Comparison of ENCODE assay signal across 8 cellular contexts in the genomic region with DNA sequence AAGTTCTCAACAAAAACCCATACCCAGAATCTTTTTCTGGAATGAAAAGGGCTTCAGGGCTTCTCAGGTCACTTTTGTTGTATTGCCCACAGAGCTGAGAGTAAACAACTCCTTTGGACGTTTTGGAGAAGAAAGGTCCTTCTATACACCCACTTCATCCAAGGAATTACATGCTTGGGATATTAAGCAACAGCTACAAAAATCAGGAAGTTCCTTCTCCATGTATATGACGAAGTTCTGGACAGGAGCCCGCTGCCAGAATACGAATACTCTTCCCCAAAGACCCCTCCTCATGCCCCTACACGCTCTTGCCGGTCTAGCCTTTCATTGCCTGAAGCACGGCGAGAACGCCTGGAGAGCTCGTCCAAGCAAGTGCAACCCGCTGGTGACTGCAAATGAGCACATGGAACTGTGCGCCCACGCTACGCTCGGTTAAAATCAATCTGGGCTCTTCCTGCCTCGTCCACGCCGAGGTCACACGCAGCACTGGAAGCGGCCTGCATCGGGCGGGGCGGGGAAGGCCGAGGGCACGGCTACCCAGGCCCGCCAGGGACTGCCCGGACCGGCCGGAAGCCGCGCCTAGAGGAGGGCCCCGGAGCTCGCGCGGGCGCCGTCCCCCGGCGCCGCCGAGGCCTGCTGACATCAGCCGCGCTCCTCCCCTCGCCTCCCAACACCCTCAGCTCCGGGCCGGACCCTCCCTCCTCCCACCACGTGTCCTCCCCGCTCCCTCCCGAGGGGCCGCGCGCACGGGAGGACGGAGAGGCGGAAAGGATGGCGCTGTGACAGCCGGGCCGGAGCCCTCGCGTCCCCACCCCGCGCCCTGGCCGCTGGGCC. TPM values are rescaled to one million over a fixed set of nuclear protein-coding genes. Genes with fewer than 3 reads are reported as not detected.
DNase-seq lines count a peak whose midpoint lies in the region; ATAC-seq and TF ChIP-seq lines count a peak whose summit lies in the region.

A gene with protein sequence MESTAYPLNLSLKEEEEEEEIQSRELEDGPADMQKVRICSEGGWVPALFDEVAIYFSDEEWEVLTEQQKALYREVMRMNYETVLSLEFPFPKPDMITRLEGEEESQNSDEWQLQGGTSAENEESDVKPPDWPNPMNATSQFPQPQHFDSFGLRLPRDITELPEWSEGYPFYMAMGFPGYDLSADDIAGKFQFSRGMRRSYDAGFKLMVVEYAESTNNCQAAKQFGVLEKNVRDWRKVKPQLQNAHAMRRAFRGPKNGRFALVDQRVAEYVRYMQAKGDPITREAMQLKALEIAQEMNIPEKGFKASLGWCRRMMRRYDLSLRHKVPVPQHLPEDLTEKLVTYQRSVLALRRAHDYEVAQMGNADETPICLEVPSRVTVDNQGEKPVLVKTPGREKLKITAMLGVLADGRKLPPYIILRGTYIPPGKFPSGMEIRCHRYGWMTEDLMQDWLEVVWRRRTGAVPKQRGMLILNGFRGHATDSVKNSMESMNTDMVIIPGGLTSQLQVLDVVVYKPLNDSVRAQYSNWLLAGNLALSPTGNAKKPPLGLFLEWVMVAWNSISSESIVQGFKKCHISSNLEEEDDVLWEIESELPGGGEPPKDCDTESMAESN (plus strand): TSS at position 710 of the 834 bp plus-strand sequence. CDS start 1,482 bp downstream, outside the sequence.

- ATAC-seq in CD4-positive, CD25-positive, alpha-beta regulatory T cell (ENCODE audit: low read depth in 2 of 2) = peak; percentile 89 to 92
- ATAC-seq in GM19438 (IDR thresholded peaks at IDR 0.05; ENCODE audit: low read depth, unreplicated experiment) (peak; percentile 94), HG03571 (IDR thresholded peaks at IDR 0.05; ENCODE audit: unreplicated experiment) (peak; percentile 97)

- H3K27ac ChIP-seq in CD4-positive, CD25-positive, alpha-beta regulatory T cell (ENCODE audit: insufficient read depth, low read length, poor library complexity, severe bottlenecking) = peak within 1 kb of the TSS; percentile 79
- peak within 1 kb of the TSS; percentile 75 to 99 (median 96) for H3K27ac ChIP-seq in dorsolateral prefrontal cortex

- TF ChIP-seq CTCF in dorsolateral prefrontal cortex (IDR thresholded peaks at IDR 0.05 in 54 of 56, conservative IDR thresholded peaks at IDR 0.05 in 2 of 56; ENCODE audit: low read depth in 1 of 56, partially characterized antibody in 56 of 56) = peak in 34 of 56 donors; percentile 17 to 60 (median 34)
- no peak for TF ChIP-seq CTCF in lower leg skin (IDR thresholded peaks at IDR 0.05)

- DNase-seq in CD4-positive, CD25-positive, alpha-beta regulatory T cell = peak; percentile 75 to 91 (median 79)
- DNase-seq in NCI-H774 (lab: John Stamatoyannopoulos, UW) (peak; percentile 94), dorsolateral prefrontal cortex (peak; percentile 84 to 96 (median 91)), lower leg skin (ENCODE audit: low spot score in 2 of 2) (peak; percentile 87 to 98)
- DNase-seq in activated CD4-positive, alpha-beta memory T cell treated with anti-CD3 and anti-CD28 coated beads, Interleukin-2, amount 10 ng/mL, durations not matched to agents 7 days and 5 days = peak; percentile 87
- peak; percentile 81 to 82 for DNase-seq in stimulated activated CD4-positive, alpha-beta T cell treated with anti-CD3 and anti-CD28 coated beads, Interleukin-4, amount 100 ng/mL, for 4 hours

- H3K4me3 ChIP-seq in CD4-positive, CD25-positive, alpha-beta regulatory T cell (ENCODE audit: low read depth, low read length) = peak within 1 kb of the TSS; percentile 88
- peak within 1 kb of the TSS; percentile 58 to 88 (median 76) for H3K4me3 ChIP-seq in dorsolateral prefrontal cortex
- H3K4me3 ChIP-seq in lower leg skin (ENCODE audit: low read depth, poor library complexity, severe bottlenecking) = peak within 1 kb of the TSS; percentile 59

- intact Hi-C loops in dorsolateral prefrontal cortex (cut with DNase I) = loop anchor here (1.0 to 5.0 kb wide), 2 partner anchors 37 to 383 kb away; partner anchors contain the start of genes TADA1 (in 2 of the 2) and POU2F1 (in 1 of the 2)
- intact Hi-C loops in lower leg skin (cut with DNase I; ENCODE audit: low total_unique reads) = no loop called here

- POLR2A ChIA-PET in activated CD4-positive, alpha-beta memory T cell treated with anti-CD3 and anti-CD28 coated beads, Interleukin-2, amount 10 ng/mL, durations not matched to agents 7 days and 5 days (lab: Charles Lee) = interaction anchor here (0.9 to 3.9 kb wide), 15 partner anchors 9 to 1098 kb away, joined by 3 to 30 read pairs (median 6); partner anchors contain the start of genes MPC2, POU2F1, TADA1 and TMCO1

- peaks cover 13% of the 10 kb centered on the region for H3K27me3 Mint-ChIP-seq in CD4-positive, CD25-positive, alpha-beta regulatory T cell
- H3K27me3 Mint-ChIP-seq in activated CD4-positive, alpha-beta memory T cell treated with anti-CD3 and anti-CD28 coated beads, Interleukin-2, amount 10 ng/mL, durations not matched to agents 7 days and 5 days = peaks cover 8% of the 10 kb centered on the region

- H3K4me1 ChIP-seq in CD4-positive, CD25-positive, alpha-beta regulatory T cell (ENCODE audit: control insufficient read depth, insufficient read depth, low read length, poor library complexity, severe bottlenecking) = peaks cover 29% of the 10 kb centered on the region

- WGBS in lower leg skin, 2 donors = 1% methylated on average over 36 to 56 of the region's 63 CpGs

- H3K36me3 Mint-ChIP-seq in CD4-positive, CD25-positive, alpha-beta regulatory T cell = peaks cover 18% of the 10 kb centered on the region
- peaks cover 34% of the 10 kb centered on the region for H3K36me3 Mint-ChIP-seq in activated CD4-positive, alpha-beta memory T cell treated with anti-CD3 and anti-CD28 coated beads, Interleukin-2, amount 10 ng/mL, durations not matched to agents 7 days and 5 days (ENCODE audit: low read depth)

- peaks cover 22 to 54% (median 26%) of the 10 kb centered on the region in 4 donors for H3K4me1 Mint-ChIP-seq in CD4-positive, CD25-positive, alpha-beta regulatory T cell
- peaks cover 39% of the 10 kb centered on the region for H3K4me1 Mint-ChIP-seq in activated CD4-positive, alpha-beta memory T cell treated with anti-CD3 and anti-CD28 coated beads, Interleukin-2, amount 10 ng/mL, durations not matched to agents 7 days and 5 days

- CTCF ChIA-PET in activated CD4-positive, alpha-beta memory T cell treated with anti-CD3 and anti-CD28 coated beads, Interleukin-2, amount 10 ng/mL, durations not matched to agents 7 days and 5 days (lab: Charles Lee) = interaction anchor here (0.6 to 2.4 kb wide), 9 partner anchors 30 to 381 kb away, joined by 3 to 9 read pairs (median 4); partner anchors contain the start of genes POU2F1 and TADA1

- no peaks in the 10 kb centered on the region for H3K9me3 ChIP-seq in CD4-positive, CD25-positive, alpha-beta regulatory T cell (ENCODE audit: control insufficient read depth in 2 of 2, low read length in 2 of 2)

- peak within 1 kb of the TSS; percentile 93 to 97 (median 96) for H3K27ac Mint-ChIP-seq in CD4-positive, CD25-positive, alpha-beta regulatory T cell
- H3K27ac Mint-ChIP-seq in activated CD4-positive, alpha-beta memory T cell treated with anti-CD3 and anti-CD28 coated beads, Interleukin-2, amount 10 ng/mL, durations not matched to agents 7 days and 5 days = peak within 1 kb of the TSS; percentile 82

- peaks cover 0 to 2% (median 0%) of the 10 kb centered on the region in 7 donors for H3K9me3 Mint-ChIP-seq in CD4-positive, CD25-positive, alpha-beta regulatory T cell
- H3K9me3 Mint-ChIP-seq in activated CD4-positive, alpha-beta memory T cell treated with anti-CD3 and anti-CD28 coated beads, Interleukin-2, amount 10 ng/mL, durations not matched to agents 7 days and 5 days = no peaks in the 10 kb centered on the region

- H3K36me3 ChIP-seq in CD4-positive, CD25-positive, alpha-beta regulatory T cell (ENCODE audit: control insufficient read depth, insufficient read depth, low read length) = peaks cover 27% of the 10 kb centered on the region

- TF ChIP-seq POLR2A in lower leg skin (IDR thresholded peaks at IDR 0.05) = no peak

- H3K4me3 Mint-ChIP-seq in CD4-positive, CD25-positive, alpha-beta regulatory T cell = peak within 1 kb of the TSS; percentile 90 to 94 (median 92)
- peak within 1 kb of the TSS; percentile 84 for H3K4me3 Mint-ChIP-seq in activated CD4-positive, alpha-beta memory T cell treated with anti-CD3 and anti-CD28 coated beads, Interleukin-2, amount 10 ng/mL, durations not matched to agents 7 days and 5 days

- H3K27me3 ChIP-seq in CD4-positive, CD25-positive, alpha-beta regulatory T cell (ENCODE audit: control insufficient read depth, insufficient read depth, low read length) = no peaks in the 10 kb centered on the region
- no peaks in the 10 kb centered on the region for H3K27me3 ChIP-seq in dorsolateral prefrontal cortex

RNA-seq across cellular contexts. Expression of the gene that starts here (rescaled TPM):
- total RNA-seq in CD4-positive, CD25-positive, alpha-beta regulatory T cell = 19.1 TPM
- polyA plus RNA-seq in CD4-positive, CD25-positive, alpha-beta regulatory T cell = 10 to 100 TPM; 11.9 to 18.4 (median 13.2) TPM
- total RNA-seq in activated CD4-positive, alpha-beta memory T cell treated with anti-CD3 and anti-CD28 coated beads, Interleukin-2, amount 10 ng/mL, durations not matched to agents 7 days and 5 days = 10 to 100 TPM; 34.4 to 36.5 TPM
- total RNA-seq in dorsolateral prefrontal cortex (10 to 100 TPM; 37.1 to 98.5 (median 49.7) TPM), lower leg skin (10 to 100 TPM; 30.6 to 43.1 (median 34.0) TPM)

Comparison
In these comparisons a context has a peak if more than half of its experiments do, and no peak if none do; other contexts are left out.
1. Peak in every context shown above with its lines: DNase-seq, ATAC-seq, H3K4me3 ChIP-seq and H3K27ac ChIP-seq.
2. CTCF ChIP-seq: peak in dorsolateral prefrontal cortex (34 of 56); none in lower leg skin (0 of 3).